In the genomic region with DNA sequence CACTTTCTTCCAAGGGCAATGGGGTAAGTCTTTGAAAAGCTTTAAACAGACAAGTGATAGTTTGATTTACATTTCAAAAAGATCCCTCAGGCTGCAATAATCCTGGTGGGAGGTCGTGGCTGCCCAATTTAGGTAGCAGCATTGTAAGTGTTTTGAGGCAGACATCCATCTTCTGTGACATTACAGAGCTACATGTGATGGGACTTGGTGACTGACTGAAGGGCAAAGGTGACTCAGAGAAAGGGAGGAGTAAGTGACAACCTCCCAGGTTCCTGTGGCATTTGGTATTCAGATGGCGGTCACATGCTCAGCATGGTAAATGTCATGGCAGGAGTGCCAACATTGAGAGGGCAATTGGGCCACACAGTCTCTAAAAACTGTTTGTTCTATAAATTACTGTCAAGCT, we compare ENCODE assay signal across 9 cellular contexts. TPM values are rescaled to one million over a fixed set of nuclear protein-coding genes. Genes with fewer than 3 reads are reported as not detected.
DNase-seq lines count a peak whose midpoint lies in the region; ATAC-seq and TF ChIP-seq lines count a peak whose summit lies in the region.
"Had no signal": no experiment of that assay in that cellular context is flagged by ENCODE, and none has a peak within 500 bp of the region (broad histone marks: within the 10 kb centered on the region; RNA-seq: fewer than 3 reads in every experiment).

No MANE protein-coding gene starts in this region.

- no peaks in the 10 kb centered on the region for H3K36me3 ChIP-seq in thoracic aorta

- ATAC-seq in activated CD4-positive, CD25-positive, alpha-beta regulatory T cell treated with anti-CD3 and anti-CD28 coated beads, Interleukin-2, amount 50 U/mL, for 24 hours: peak; percentile 95 to 96
- no peak for ATAC-seq in thoracic aorta (ENCODE audit: insufficient number of reproducible peaks, low FRiP score, low read depth)
- no peak for ATAC-seq in HG02759 (IDR thresholded peaks at IDR 0.05; ENCODE audit: unreplicated experiment)

- no peaks in the 10 kb centered on the region for H3K9me3 ChIP-seq in thoracic aorta

- no peak for TF ChIP-seq CTCF in thoracic aorta (IDR thresholded peaks at IDR 0.05)

- peak overlapping the region; percentile 83 for H3K27ac ChIP-seq in thoracic aorta

- no peak overlapping the region for H3K4me3 ChIP-seq in thoracic aorta

- DNase-seq in activated CD4-positive, CD25-positive, alpha-beta regulatory T cell (lab: John Stamatoyannopoulos, UW): no peak
- peak; percentile 17 for DNase-seq in activated effector memory CD4-positive, alpha-beta T cell treated with Interleukin-2 at 50 U/mL for 16 hours
- DNase-seq in left kidney (ENCODE audit: low read depth, low spot score) (peak; percentile 12), thoracic aorta (ENCODE audit: low spot score) (no peak), middle frontal gyrus (ENCODE audit: extremely low spot score, low spot score) (no peak), NCI-H1105 treated with DMSO at 0.1 percent for 48 hours (lab: John Stamatoyannopoulos, UW) (no peak)
- DNase-seq: MV-4-11 had no signal

- peaks cover 56 to 91% of the 10 kb centered on the region in 2 donors for H3K4me1 ChIP-seq in thoracic aorta (ENCODE audit: control insufficient read depth in 1 of 2, low read depth in 2 of 2)

- H3K27me3 ChIP-seq in thoracic aorta (replicated peaks; ENCODE audit: insufficient read depth): no peaks in the 10 kb centered on the region

RNA-seq across cellular contexts. Expression of gene STAT3, which starts 26.5 kb away (rescaled TPM):
- 100 to 1,000 TPM; 217 to 360 TPM for total RNA-seq in thoracic aorta

Comparison
In these comparisons a context has a peak if more than half of its experiments do, and no peak if none do; other contexts are left out.
1. ATAC-seq: peak in activated CD4-positive, CD25-positive, alpha-beta regulatory T cell treated with anti-CD3 and anti-CD28 coated beads, Interleukin-2, amount 50 U/mL, for 24 hours (2 of 2); none in thoracic aorta (single experiment) and HG02759 (single experiment).
2. DNase-seq: peak in activated effector memory CD4-positive, alpha-beta T cell treated with Interleukin-2 at 50 U/mL for 16 hours (single experiment) and left kidney (single experiment); none in activated CD4-positive, CD25-positive, alpha-beta regulatory T cell (0 of 4), thoracic aorta (single experiment), middle frontal gyrus (single experiment) and NCI-H1105 treated with DMSO at 0.1 percent for 48 hours (single experiment).